In the genomic region with DNA sequence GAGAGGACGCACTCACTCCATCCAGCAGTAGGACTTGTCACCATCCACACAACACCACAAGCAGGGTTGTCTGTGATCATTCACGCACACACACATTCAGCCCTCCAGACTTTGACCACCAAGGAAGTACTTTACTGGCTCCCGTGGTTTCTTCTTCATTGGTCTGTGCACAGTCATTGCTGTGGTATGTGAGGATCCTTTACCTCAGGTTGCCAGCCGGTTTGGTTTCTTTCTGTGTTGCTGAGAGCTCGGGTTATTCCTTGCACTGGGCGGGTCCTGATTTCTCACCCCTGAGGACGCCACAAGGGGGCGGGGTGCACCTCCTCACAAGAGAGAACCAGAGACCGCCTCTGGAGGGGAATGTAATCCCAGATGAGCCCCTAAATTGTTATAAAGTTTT, we compare ENCODE assay signal across 8 cellular contexts. TPM values are rescaled to one million over a fixed set of nuclear protein-coding genes. Genes with fewer than 3 reads are reported as not detected.
DNase-seq lines count a peak whose midpoint lies in the region; TF ChIP-seq lines count a peak whose summit lies in the region.

No MANE protein-coding gene starts in this region.

- no peak overlapping the region for H3K4me2 ChIP-seq in OCI-LY3 (ENCODE audit: low read length)
- peak overlapping the region; percentile 74 for H3K4me2 ChIP-seq in smooth muscle cell

- no peaks in the 10 kb centered on the region for H3K27me3 ChIP-seq in OCI-LY3 (ENCODE audit: low read depth, low read length)
- H3K27me3 ChIP-seq in smooth muscle cell (ENCODE audit: low read depth): no peaks in the 10 kb centered on the region

- no peak overlapping the region for H3K4me3 Mint-ChIP-seq in activated naive CD4-positive, alpha-beta T cell treated with anti-CD3 and anti-CD28 coated beads for 36 hours
- peak overlapping the region; percentile 49 for H3K4me3 Mint-ChIP-seq in endothelial cell (ENCODE audit: unreplicated experiment)

- H3K27ac Mint-ChIP-seq in activated naive CD4-positive, alpha-beta T cell treated with anti-CD3 and anti-CD28 coated beads for 36 hours: no peak overlapping the region
- no peak overlapping the region for H3K27ac Mint-ChIP-seq in endothelial cell (ENCODE audit: unreplicated experiment)

- intact Hi-C loops in activated naive CD4-positive, alpha-beta T cell treated with anti-CD3 and anti-CD28 coated beads for 36 hours (cut with micrococcal nuclease): no loop called here

- peaks cover 3% of the 10 kb centered on the region for H3K4me1 Mint-ChIP-seq in activated naive CD4-positive, alpha-beta T cell treated with anti-CD3 and anti-CD28 coated beads for 36 hours (ENCODE audit: low read depth)
- peaks cover 7% of the 10 kb centered on the region for H3K4me1 Mint-ChIP-seq in endothelial cell (ENCODE audit: unreplicated experiment)

- no peak overlapping the region for H3K9ac ChIP-seq in OCI-LY3 (ENCODE audit: low read length)
- no peak overlapping the region for H3K9ac ChIP-seq in smooth muscle cell (ENCODE audit: low read depth)

- no peaks in the 10 kb centered on the region for H3K9me3 ChIP-seq in OCI-LY3 (ENCODE audit: insufficient read depth, low read length)
- H3K9me3 ChIP-seq in smooth muscle cell (replicated peaks; ENCODE audit: low read depth): no peaks in the 10 kb centered on the region

- 41% methylated on average over 9 of the region's 9 CpGs for WGBS in smooth muscle cell (ENCODE audit: low lambda C conversion rate)

- no peak overlapping the region for H2AFZ ChIP-seq in OCI-LY3 (ENCODE audit: low read depth, low read length)
- H2AFZ ChIP-seq in smooth muscle cell (ENCODE audit: low read depth): no peak overlapping the region

- H3K4me3 ChIP-seq in OCI-LY3 (ENCODE audit: low read length): no peak overlapping the region
- peak overlapping the region; percentile 9 for H3K4me3 ChIP-seq in smooth muscle cell

- H3K4me1 ChIP-seq in OCI-LY3 (ENCODE audit: low read length) (no peaks in the 10 kb centered on the region), smooth muscle cell (ENCODE audit: low read depth) (no peaks in the 10 kb centered on the region)

- peak; percentile 19 for DNase-seq in activated naive CD4-positive, alpha-beta T cell treated with anti-CD3 and anti-CD28 coated beads for 36 hours
- DNase-seq in activated naive CD4-positive, alpha-beta T cell (lab: John Stamatoyannopoulos, UW): no peak
- DNase-seq in endothelial cell (ENCODE audit: low spot score) (no peak), smooth muscle cell (lab: John Stamatoyannopoulos, UW; ENCODE audit: unreplicated experiment) (peak; percentile 2), NCI-H526 treated with DMSO at 0.1 percent for 48 hours (lab: John Stamatoyannopoulos, UW) (no peak), NOMO-1 treated with DMSO at 0.1 percent for 48 hours (lab: John Stamatoyannopoulos, UW; ENCODE audit: unreplicated experiment) (no peak)
- no peak for DNase-seq in stimulated activated CD4-positive, alpha-beta T cell treated with anti-CD3 and anti-CD28 coated beads, Interleukin-4, amount 100 ng/mL, for 24 hours

- no peaks in the 10 kb centered on the region for H4K20me1 ChIP-seq in OCI-LY3 (ENCODE audit: insufficient read depth, low read length)
- H4K20me1 ChIP-seq in smooth muscle cell (ENCODE audit: low read depth): no peaks in the 10 kb centered on the region

- H3K79me2 ChIP-seq in OCI-LY3 (ENCODE audit: low read length) (no peaks in the 10 kb centered on the region), smooth muscle cell (ENCODE audit: low read depth) (no peaks in the 10 kb centered on the region)

- H3K36me3 ChIP-seq in OCI-LY3 (replicated peaks; ENCODE audit: low read depth, low read length) (no peaks in the 10 kb centered on the region), smooth muscle cell (ENCODE audit: low read depth) (no peaks in the 10 kb centered on the region)

- H3K36me3 Mint-ChIP-seq in activated naive CD4-positive, alpha-beta T cell treated with anti-CD3 and anti-CD28 coated beads for 36 hours (ENCODE audit: low read depth): peaks cover 12% of the 10 kb centered on the region
- peaks cover 34% of the 10 kb centered on the region for H3K36me3 Mint-ChIP-seq in endothelial cell (ENCODE audit: low read depth, unreplicated experiment)

- CTCF ChIA-PET in activated naive CD4-positive, alpha-beta T cell treated with anti-CD3 and anti-CD28 coated beads for 36 hours (lab: Charles Lee): no interaction called here

- H3K9me3 Mint-ChIP-seq in activated naive CD4-positive, alpha-beta T cell treated with anti-CD3 and anti-CD28 coated beads for 36 hours: no peaks in the 10 kb centered on the region
- no peaks in the 10 kb centered on the region for H3K9me3 Mint-ChIP-seq in endothelial cell (ENCODE audit: unreplicated experiment)

- no peaks in the 10 kb centered on the region for H3K27me3 Mint-ChIP-seq in activated naive CD4-positive, alpha-beta T cell treated with anti-CD3 and anti-CD28 coated beads for 36 hours (ENCODE audit: low read depth)
- H3K27me3 Mint-ChIP-seq in endothelial cell (ENCODE audit: unreplicated experiment): no peaks in the 10 kb centered on the region

- no peak overlapping the region for H3K27ac ChIP-seq in OCI-LY3 (ENCODE audit: low read length)
- H3K27ac ChIP-seq in smooth muscle cell (ENCODE audit: low read depth): peak overlapping the region; percentile 75

- no peaks in the 10 kb centered on the region for H3F3A ChIP-seq in smooth muscle cell (ENCODE audit: low read depth)

- TF ChIP-seq CTCF in OCI-LY3 (IDR thresholded peaks at IDR 0.05; ENCODE audit: low read depth, low read length) (peak; percentile 42), endothelial cell (IDR thresholded peaks at IDR 0.05; ENCODE audit: unreplicated experiment) (no peak), smooth muscle cell (IDR thresholded peaks at IDR 0.05; ENCODE audit: borderline replicate concordance, insufficient read depth, poor library complexity, severe bottlenecking) (peak; percentile 42)

RNA-seq across cellular contexts. Expression of gene SLC35A1, which starts 11.2 kb away (rescaled TPM):
- total RNA-seq in activated naive CD4-positive, alpha-beta T cell treated with anti-CD3 and anti-CD28 coated beads for 36 hours: 1 to 10 TPM; 6.7 to 6.8 TPM
- 19.1 TPM for total RNA-seq in endothelial cell (ENCODE audit: unreplicated experiment)
- 23.9 and 27.0 TPM in 2 replicates for total RNA-seq in smooth muscle cell
- 19.9 and 21.5 TPM in 2 replicates for polyA plus RNA-seq in smooth muscle cell

Comparison
In these comparisons a context has a peak if more than half of its experiments do, and no peak if none do; other contexts are left out.
1. DNase-seq: peak in activated naive CD4-positive, alpha-beta T cell treated with anti-CD3 and anti-CD28 coated beads for 36 hours (single experiment) and smooth muscle cell (single experiment); none in activated naive CD4-positive, alpha-beta T cell (0 of 4), endothelial cell (single experiment), NCI-H526 treated with DMSO at 0.1 percent for 48 hours (single experiment), stimulated activated CD4-positive, alpha-beta T cell treated with anti-CD3 and anti-CD28 coated beads, Interleukin-4, amount 100 ng/mL, for 24 hours (single experiment) and NOMO-1 treated with DMSO at 0.1 percent for 48 hours (single experiment).